Comparison of ENCODE assay signal across 10 cellular contexts in genomic region chr15:68430471-68431036, GRCh38. TPM values are rescaled to one million over a fixed set of nuclear protein-coding genes. Genes with fewer than 3 reads are reported as not detected.
A peak's percentile ranks its signal among the peaks of the same experiment; 100 is the strongest.
DNase-seq lines count a peak whose midpoint lies in the region; ATAC-seq and TF ChIP-seq lines count a peak whose summit lies in the region.
"Had no signal": no experiment of that assay in that cellular context is flagged by ENCODE, and none has a peak within 500 bp of the region (broad histone marks: within the 10 kb centered on the region; RNA-seq: fewer than 3 reads in every experiment).

No MANE protein-coding gene starts in this region.

- peaks cover 0 to 60% (median 52%) of the 10 kb centered on the region in 7 donors for H3K27me3 ChIP-seq in heart right ventricle
- H3K27me3 ChIP-seq in fibroblast of lung (ENCODE audit: control insufficient read depth, insufficient read depth, low read length) = peaks cover 31% of the 10 kb centered on the region
- H3K27me3 ChIP-seq in osteoblast (ENCODE audit: insufficient read depth, low read length) = peaks cover 16% of the 10 kb centered on the region

- H2AFZ ChIP-seq in fibroblast of lung (ENCODE audit: low read length) (no peak overlapping the region), osteoblast (ENCODE audit: low read length) (no peak overlapping the region)

- H3K4me2 ChIP-seq in fibroblast of lung (ENCODE audit: extremely low read depth, insufficient read depth, low read length) (peak overlapping the region; percentile 3), osteoblast (ENCODE audit: insufficient read depth, low read length) (peak overlapping the region; percentile 94)

- peaks cover 5 to 19% (median 15%) of the 10 kb centered on the region in 9 donors for H3K4me1 ChIP-seq in heart right ventricle
- H3K4me1 ChIP-seq in fibroblast of lung (ENCODE audit: control insufficient read depth, extremely low read depth, insufficient read depth, low read length) = no peaks in the 10 kb centered on the region
- peaks cover 50% of the 10 kb centered on the region for H3K4me1 ChIP-seq in osteoblast (ENCODE audit: insufficient read depth, low read length)

- H3K79me2 ChIP-seq in fibroblast of lung (ENCODE audit: control insufficient read depth, insufficient read depth, low read length) = no peaks in the 10 kb centered on the region
- H3K79me2 ChIP-seq in osteoblast (ENCODE audit: insufficient read depth, low read length) = peaks cover 63% of the 10 kb centered on the region

- H3K36me3 ChIP-seq in heart right ventricle (no peaks in the 10 kb centered on the region), fibroblast of lung (ENCODE audit: control insufficient read depth, insufficient read depth, low read length) (no peaks in the 10 kb centered on the region), osteoblast (ENCODE audit: insufficient read depth, low read length) (peaks cover 19% of the 10 kb centered on the region)

- intact Hi-C loops in heart right ventricle (cut with DNase I) (no loop called here), left cardiac atrium (cut with DNase I) (no loop called here)

- TF ChIP-seq CTCF in heart right ventricle (IDR thresholded peaks at IDR 0.05) = no peak
- peak in 1 of 2 donors; percentile 9 for TF ChIP-seq CTCF in fibroblast of lung (conservative IDR thresholded peaks at IDR 0.05 in 1 of 2, IDR thresholded peaks at IDR 0.05 in 1 of 2; ENCODE audit: low read depth in 1 of 2, low read length in 2 of 2)
- peak; percentile 15 for TF ChIP-seq CTCF in osteoblast (IDR thresholded peaks at IDR 0.05; ENCODE audit: extremely low read depth, low read depth, low read length)

- DNase-seq in heart right ventricle = no peak
- DNase-seq in left cardiac atrium = no peak
- DNase-seq in fibroblast of lung (ENCODE audit: low read depth in 2 of 2) = no peak
- no peak for DNase-seq in osteoblast (ENCODE audit: insufficient read length, low spot score, missing footprints)
- no peak for DNase-seq in NCI-H1694 treated with DMSO at 0.1 percent for 48 hours (lab: John Stamatoyannopoulos, UW)
- no peak for DNase-seq in HuH-7 (ENCODE audit: low spot score)
- DNase-seq in T1000 (lab: John Stamatoyannopoulos, UW) = no peak
- DNase-seq: activated T-cell treated with anti-CD3 and anti-CD28 coated beads, Interleukin-2, amount 50 U/mL, for 1 hour; NCI-H1930 had no signal

- WGBS in heart right ventricle, 2 donors = 68 to 75% methylated on average over 12 of the region's 12 CpGs

- no peak for ATAC-seq in heart right ventricle
- ATAC-seq in left cardiac atrium = no peak
- ATAC-seq in activated CD4-positive, CD25-positive, alpha-beta regulatory T cell treated with anti-CD3 and anti-CD28 coated beads, Interleukin-2, amount 50 U/mL, for 24 hours = no peak

- H3K4me3 ChIP-seq in heart right ventricle (peak overlapping the region in 9 of 10 donors; percentile 49 to 65 (median 58)), fibroblast of lung (replicated peaks in 1 of 4; ENCODE audit: control extremely low read depth in 1 of 4, insufficient read depth in 1 of 4, low read depth in 3 of 4, low read length in 4 of 4) (peak overlapping the region in 2 of 4 experiments; percentile 27 to 58), osteoblast (ENCODE audit: insufficient read depth, low read length) (peak overlapping the region; percentile 98)

- H3K27ac ChIP-seq in heart right ventricle (peak overlapping the region in 6 of 10 donors; percentile 41 to 72 (median 64)), fibroblast of lung (ENCODE audit: insufficient read depth, low read length) (no peak overlapping the region), osteoblast (ENCODE audit: low read depth, low read length) (peak overlapping the region; percentile 89)

- H3K9me3 ChIP-seq in heart right ventricle (no peaks in the 10 kb centered on the region), fibroblast of lung (ENCODE audit: control insufficient read depth, insufficient read depth, low read depth, low read length) (no peaks in the 10 kb centered on the region), osteoblast (ENCODE audit: low read depth, low read length) (no peaks in the 10 kb centered on the region)

- no peaks in the 10 kb centered on the region for H4K20me1 ChIP-seq in fibroblast of lung (ENCODE audit: control insufficient read depth, extremely low read depth, insufficient read depth, low read length)
- H4K20me1 ChIP-seq in osteoblast (ENCODE audit: insufficient read depth, low read length) = peaks cover 52% of the 10 kb centered on the region

- no peak overlapping the region for H3K9ac ChIP-seq in fibroblast of lung (ENCODE audit: insufficient read depth, low read length)

RNA-seq across cellular contexts. Expression of gene ITGA11, which starts 1.4 kb away (rescaled TPM):
- 10 to 100 TPM in 7 of 10 donors, 1 to 10 TPM in 3; 4.4 to 25.9 (median 13.4) TPM for total RNA-seq in heart right ventricle
- polyA plus RNA-seq in heart right ventricle = 1 to 10 TPM; 1.4 to 4.5 TPM
- 10 to 100 TPM; 22.4 to 23.8 TPM for total RNA-seq in left cardiac atrium
- 29.6 and 43.7 TPM in 2 replicates for total RNA-seq in fibroblast of lung
- polyA plus RNA-seq in fibroblast of lung = 2.6 and 21.5 TPM in 2 replicates
- 3.9 and 36.5 TPM in 2 replicates for polyA plus RNA-seq in fibroblast of lung (2012)
- polyA minus RNA-seq in fibroblast of lung (ENCODE audit: low replicate concordance) = 7.9 and 89.6 TPM in 2 replicates
- 567 and 697 TPM in 2 replicates for total RNA-seq in osteoblast

Comparison
In these comparisons a context has a peak if more than half of its experiments do, and no peak if none do; other contexts are left out.
1. RNA of gene ITGA11, which starts 1.4 kb away (total RNA-seq): 567 to 697 TPM in osteoblast; 29.6 to 43.7 TPM in fibroblast of lung, 22.4 to 23.8 TPM in left cardiac atrium and 4.4 to 25.9 TPM in heart right ventricle; every median in the first group is over 10 times any median in the second.